Comparison of ENCODE assay signal across 1 cellular context in the genomic region with DNA sequence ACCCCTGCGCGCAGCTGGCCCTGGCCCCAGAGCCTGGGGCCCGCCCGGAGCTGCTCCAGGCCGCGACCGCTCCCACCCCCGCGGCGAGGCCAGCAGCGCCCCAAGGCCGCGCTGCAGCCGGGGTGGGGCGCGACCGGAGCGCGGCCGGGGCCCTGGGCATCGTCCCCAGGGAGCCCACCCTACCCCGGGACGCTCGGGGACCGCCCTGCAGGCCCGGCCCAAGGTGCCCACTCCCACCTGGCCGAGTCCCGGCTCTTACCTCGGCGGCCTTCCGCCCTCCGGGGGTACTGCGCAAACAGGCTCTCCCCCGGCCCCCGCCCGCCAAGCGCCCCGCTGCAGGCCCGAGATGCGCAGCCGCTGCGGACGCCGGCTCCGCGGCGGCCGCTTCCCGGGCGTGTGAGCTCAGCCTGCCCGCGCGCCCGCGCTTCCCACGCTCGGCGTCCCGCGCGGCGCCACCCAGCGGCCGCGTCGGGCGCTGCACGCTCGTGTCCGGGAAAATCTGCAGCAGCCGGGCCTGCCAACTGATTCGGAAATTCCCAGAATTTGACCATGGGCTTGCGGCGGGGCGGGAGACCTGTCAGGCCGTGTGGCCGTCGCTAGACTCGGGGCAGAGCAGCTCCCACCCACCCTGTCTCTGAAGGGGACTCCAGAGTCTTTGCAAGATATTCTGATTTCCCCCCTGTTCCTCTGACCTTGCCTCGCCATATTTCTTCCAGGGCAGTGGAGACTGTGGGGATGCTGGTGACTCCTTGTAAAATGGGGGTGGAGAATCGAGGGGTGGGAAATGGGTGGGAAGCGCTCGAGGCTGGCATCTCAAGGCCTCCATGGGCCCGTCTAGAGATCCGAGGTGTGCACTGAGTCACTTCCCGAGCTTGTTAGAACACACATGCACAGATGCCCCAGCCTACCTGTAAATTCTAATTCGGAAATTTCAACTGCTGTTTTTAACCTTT.
TF ChIP-seq lines count a peak whose summit lies in the region.

No MANE protein-coding gene starts in this region.

TF ChIP-seq in GM12878, 131 proteins besides CTCF, POLR2A, EP300 and RAD21 (continued from another document):
- TF ChIP-seq KAT2A (conservative IDR thresholded peaks at IDR 0.05; ENCODE audit: control insufficient read depth, low read depth, low read length) (no peak), GATAD2B (conservative IDR thresholded peaks at IDR 0.05; ENCODE audit: low read depth) (peak; percentile 88), SP1 (IDR thresholded peaks at IDR 0.05; ENCODE audit: low read depth, low read length) (peak; percentile 16), PAX5 (IDR thresholded peaks at IDR 0.05; ENCODE audit: borderline replicate concordance, low read depth, low read length) (0 out of 2 replicates have a peak, but pooled peaks have one; percentile 26), RELB (IDR thresholded peaks at IDR 0.05; ENCODE audit: low read depth) (peak; percentile 67; the same call in 1 of the 2 replicates), ZBTB11 (CRISPR knock-in tag; IDR thresholded peaks at IDR 0.05) (no peak), IRF3 (IDR thresholded peaks at IDR 0.05) (0 out of 2 replicates have a peak, but pooled peaks have one; percentile 28), TCF12 (IDR thresholded peaks at IDR 0.05; ENCODE audit: low read depth, low read length) (peak; percentile 62; the same call in 1 of the 2 replicates), NRF1 (conservative IDR thresholded peaks at IDR 0.05; ENCODE audit: low read depth, low read length) (0 out of 2 replicates have a peak, but pooled peaks have one; percentile 10), MEF2A (IDR thresholded peaks at IDR 0.05; ENCODE audit: insufficient read depth, low read depth, low read length) (0 out of 2 replicates have a peak, but pooled peaks have one; percentile 59), RUNX3 (IDR thresholded peaks at IDR 0.05; ENCODE audit: low read length) (no peak; the same call in 1 of the 2 replicates), BRCA1 (IDR thresholded peaks at IDR 0.05; ENCODE audit: low read depth, low read length) (no peak), BACH1 (IDR thresholded peaks at IDR 0.05; ENCODE audit: borderline replicate concordance) (peak; percentile 73), KDM1A (IDR thresholded peaks at IDR 0.05; ENCODE audit: borderline replicate concordance) (no peak), DPF2 (IDR thresholded peaks at IDR 0.05) (peak; percentile 62; the same call in 1 of the 2 replicates), HDAC2 (IDR thresholded peaks at IDR 0.05) (no peak), EGR1 (IDR thresholded peaks at IDR 0.05; ENCODE audit: borderline replicate concordance in 1 of 2, low read depth in 2 of 2, low read length in 2 of 2) (peak in 1 of 2 experiments; percentile 23; a peak in 1 of 3 replicates), CBX5 (IDR thresholded peaks at IDR 0.05; ENCODE audit: low read depth) (peak; percentile 72; the same call in 1 of the 2 replicates), SMC3 (IDR thresholded peaks at IDR 0.05; ENCODE audit: borderline replicate concordance, low read length) (peak; percentile 67; the same call in 1 of the 2 replicates), SMARCA5 (IDR thresholded peaks at IDR 0.05) (peak; percentile 97), NKRF (conservative IDR thresholded peaks at IDR 0.05) (peak; percentile 69; the same call in 1 of the 2 replicates), IKZF2 (IDR thresholded peaks at IDR 0.05) (peak; percentile 62 to 80)
